Comparison of ENCODE assay signal across 9 cellular contexts in the genomic region with DNA sequence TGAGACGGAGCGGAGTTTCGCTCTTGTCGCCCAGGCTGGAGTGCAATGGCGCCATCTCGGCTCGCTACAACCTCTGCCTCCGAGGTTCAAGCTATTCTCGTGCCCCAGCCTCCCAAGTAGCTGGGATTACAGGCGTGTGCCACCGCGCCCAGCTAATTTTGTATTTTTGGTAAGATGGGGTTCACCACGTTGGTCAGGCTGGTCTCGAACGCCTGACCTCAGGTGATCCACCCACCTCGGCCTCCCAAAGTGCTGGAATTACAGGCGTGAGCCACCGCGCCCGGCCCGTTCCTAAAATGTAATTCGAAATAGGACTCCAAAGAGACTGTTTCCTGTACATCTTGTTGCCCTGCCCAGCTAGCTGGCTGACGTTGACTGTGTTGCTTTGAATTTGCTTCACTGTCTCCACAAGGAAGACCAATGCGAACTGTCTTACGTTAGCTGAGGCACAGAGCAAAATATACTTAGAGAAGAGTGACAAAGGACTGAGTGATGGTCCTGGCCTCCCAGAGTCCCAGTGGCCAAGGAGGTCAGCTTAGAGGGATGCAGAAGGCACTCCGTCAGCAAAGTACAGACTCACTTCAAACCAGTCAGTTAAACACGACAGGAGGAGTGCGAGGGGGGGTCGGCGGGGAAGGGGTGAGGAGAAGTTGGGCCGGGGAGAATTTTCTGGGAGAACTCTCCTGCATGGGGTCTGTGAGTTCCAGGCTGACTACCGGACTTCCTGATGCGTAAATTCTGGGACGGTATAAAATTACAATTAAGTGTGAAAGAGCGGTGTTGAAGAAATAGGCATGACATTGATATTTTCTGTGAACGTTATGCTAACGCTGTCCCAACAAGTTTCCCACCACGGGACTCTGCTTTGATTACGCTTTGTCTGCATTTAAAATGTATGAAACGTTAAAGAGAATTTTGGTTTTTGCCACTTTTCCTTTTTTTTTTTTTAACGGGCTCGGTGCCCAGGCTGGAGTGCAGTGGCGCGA. TPM values are rescaled to one million over a fixed set of nuclear protein-coding genes. Genes with fewer than 3 reads are reported as not detected.
DNase-seq lines count a peak whose midpoint lies in the region; ATAC-seq and TF ChIP-seq lines count a peak whose summit lies in the region.
"Had no signal": no experiment of that assay in that cellular context is flagged by ENCODE, and none has a peak within 500 bp of the region (broad histone marks: within the 10 kb centered on the region; RNA-seq: fewer than 3 reads in every experiment).

No MANE protein-coding gene starts in this region.

- peaks cover 6% of the 10 kb centered on the region for H3K4me1 Mint-ChIP-seq in glutamatergic neuron (ENCODE audit: low read depth, unreplicated experiment)

- DNase-seq in activated CD4-positive, alpha-beta T cell treated with anti-CD3 and anti-CD28 coated beads for 48 hours: peak; percentile 53
- DNase-seq in activated CD4-positive, alpha-beta T cell treated with anti-CD3 and anti-CD28 coated beads for 1 hour: no peak
- DNase-seq in glutamatergic neuron (no peak), erythroblast (lab: John Stamatoyannopoulos, UW) (no peak)
- DNase-seq: NCI-H1694 treated with DMSO at 0.1 percent for 48 hours had no signal

- no peak for ATAC-seq in HG02798 (IDR thresholded peaks at IDR 0.05; ENCODE audit: poor library complexity, unreplicated experiment)
- ATAC-seq in GM19023 (IDR thresholded peaks at IDR 0.05; ENCODE audit: unreplicated experiment): no peak

- H3K4me3 Mint-ChIP-seq in glutamatergic neuron (ENCODE audit: unreplicated experiment): peak overlapping the region; percentile 71

- H3K27me3 Mint-ChIP-seq in glutamatergic neuron (ENCODE audit: unreplicated experiment): peaks cover 28% of the 10 kb centered on the region

- TF ChIP-seq CTCF in VCaP (conservative IDR thresholded peaks at IDR 0.05) (no peak), glutamatergic neuron (IDR thresholded peaks at IDR 0.05; ENCODE audit: partially characterized antibody, unreplicated experiment) (no peak)

- H3K27ac ChIP-seq in VCaP: peak overlapping the region; percentile 64
- no peak overlapping the region for H3K27ac ChIP-seq in subcutaneous abdominal adipose tissue (ENCODE audit: low read depth, low read length)

- H3K36me3 Mint-ChIP-seq in glutamatergic neuron (ENCODE audit: unreplicated experiment): no peaks in the 10 kb centered on the region

- H3K9me3 ChIP-seq in subcutaneous abdominal adipose tissue (ENCODE audit: control insufficient read depth in 5 of 5, low read length in 5 of 5): no peaks in the 10 kb centered on the region

- no peak overlapping the region for H3K27ac Mint-ChIP-seq in glutamatergic neuron (ENCODE audit: unreplicated experiment)

- H3K4me3 ChIP-seq in subcutaneous abdominal adipose tissue (ENCODE audit: low read depth in 1 of 5, low read length in 5 of 5): peak overlapping the region; percentile 35 to 70 (median 38)

- H3K9ac ChIP-seq in subcutaneous abdominal adipose tissue (ENCODE audit: low read length in 5 of 5): peak overlapping the region in 1 of 5 donors; percentile 4

- no peak for TF ChIP-seq POLR2A in erythroblast (IDR thresholded peaks at IDR 0.05; ENCODE audit: low read length)

- no peaks in the 10 kb centered on the region for H3K27me3 ChIP-seq in subcutaneous abdominal adipose tissue (ENCODE audit: control insufficient read depth in 5 of 5, insufficient read depth in 4 of 5, low read length in 5 of 5)

- H3K36me3 ChIP-seq in subcutaneous abdominal adipose tissue (ENCODE audit: control insufficient read depth in 5 of 5, insufficient read depth in 5 of 5, low read length in 5 of 5): no peaks in the 10 kb centered on the region

- H3K4me1 ChIP-seq in subcutaneous abdominal adipose tissue (ENCODE audit: control insufficient read depth in 5 of 5, insufficient read depth in 5 of 5, low read length in 5 of 5): peaks cover 5 to 27% (median 24%) of the 10 kb centered on the region in 5 donors

- peaks cover 20% of the 10 kb centered on the region for H3K9me3 Mint-ChIP-seq in glutamatergic neuron (ENCODE audit: unreplicated experiment)

RNA-seq across cellular contexts. Expression of a gene that starts 6.8 kb away (rescaled TPM):
- total RNA-seq in glutamatergic neuron (ENCODE audit: unreplicated experiment): 28.8 TPM

RNA-seq across cellular contexts. Expression of a gene that starts 11.3 kb away (rescaled TPM):
- total RNA-seq in glutamatergic neuron (ENCODE audit: unreplicated experiment): 0.93 TPM

RNA-seq across cellular contexts. Expression of a gene that starts 27.4 kb away (rescaled TPM):
- total RNA-seq in glutamatergic neuron (ENCODE audit: unreplicated experiment): 1,397 TPM

RNA-seq across cellular contexts. Expression of a gene that starts 44.7 kb away (rescaled TPM):
- total RNA-seq in glutamatergic neuron (ENCODE audit: unreplicated experiment): 15.7 TPM
